In the genomic region with DNA sequence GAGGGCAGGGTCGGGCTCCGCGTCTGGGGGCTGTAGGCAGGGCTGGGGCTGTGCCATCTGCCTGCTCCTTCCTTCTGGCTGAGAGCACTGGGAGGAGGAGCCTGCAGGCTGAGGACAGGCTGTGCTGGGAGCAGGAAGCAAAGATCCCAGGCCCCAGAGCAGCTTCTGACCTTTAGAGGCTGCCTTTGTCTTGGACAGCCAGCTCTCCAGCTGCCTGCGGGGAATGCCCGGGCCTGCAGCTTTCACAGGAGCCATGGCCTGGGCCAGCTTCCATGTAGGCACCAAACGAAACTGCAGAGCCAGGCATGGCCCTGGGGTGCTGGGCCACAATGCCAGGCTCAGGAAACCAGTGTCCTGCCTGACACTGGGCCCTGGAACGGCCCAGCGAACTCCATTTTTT, we compare ENCODE assay signal across 9 cellular contexts.
A peak's percentile ranks its signal among the peaks of the same experiment; 100 is the strongest.
DNase-seq lines count a peak whose midpoint lies in the region; ATAC-seq, FAIRE-seq and TF ChIP-seq lines count a peak whose summit lies in the region.
"Had no signal": no experiment of that assay in that cellular context is flagged by ENCODE, and none has a peak within 500 bp of the region (broad histone marks: within the 10 kb centered on the region; RNA-seq: fewer than 3 reads in every experiment).

No MANE protein-coding gene starts in this region.

- TF ChIP-seq CTCF in WERI-Rb-1 (IDR thresholded peaks at IDR 0.05; ENCODE audit: low read depth, low read length): no peak
- TF ChIP-seq CTCF in pancreas (IDR thresholded peaks at IDR 0.05): no peak

- H3K27me3 ChIP-seq in WERI-Rb-1 (ENCODE audit: insufficient read depth, low read depth, severe bottlenecking) (no peaks in the 10 kb centered on the region), pancreas (no peaks in the 10 kb centered on the region)

- 48 to 51% methylated on average over 8 of the region's 8 CpGs for WGBS in pancreas, 2 donors

- H3K9me3 ChIP-seq in WERI-Rb-1 (ENCODE audit: severe bottlenecking) (no peaks in the 10 kb centered on the region), pancreas (no peaks in the 10 kb centered on the region)

- DNase-seq in C1 segment of cervical spinal cord (lab: John Stamatoyannopoulos, UW): peak; percentile 4 to 89 (median 58)
- DNase-seq in WERI-Rb-1: peak; percentile 52
- peak; percentile 91 for DNase-seq in Right ventricle myocardium superior
- DNase-seq in pancreas: peak in 4 of 6 donors; percentile 13 to 38 (median 28)
- DNase-seq in activated CD8-positive, alpha-beta memory T cell treated with anti-CD3 and anti-CD28 coated beads, Interleukin-2, amount 50 U/mL, for 4 hours: no peak
- no peak for DNase-seq in GF-D8 (lab: John Stamatoyannopoulos, UW)
- DNase-seq in activated effector memory CD4-positive, alpha-beta T cell treated with Interleukin-2 at 50 U/mL for 16 hours: no peak
- DNase-seq: DND-41 had no signal

- no peak overlapping the region for H3K4me3 ChIP-seq in WERI-Rb-1 (ENCODE audit: low read depth, low read length)
- H3K4me3 ChIP-seq in pancreas: no peak overlapping the region

- intact Hi-C loops in Right ventricle myocardium superior (cut with DNase I): no loop called here
- intact Hi-C loops in pancreas (cut with DNase I): no loop called here

- FAIRE-seq in pancreas (lab: Jason Lieb, UNC): no peak

- ATAC-seq in Right ventricle myocardium superior (ENCODE audit: poor library complexity): peak; percentile 96
- ATAC-seq in pancreas: peak in 3 of 4 donors; percentile 84 to 90 (median 87)
- no peak for ATAC-seq in HG03354 (IDR thresholded peaks at IDR 0.05; ENCODE audit: poor library complexity, severe bottlenecking, unreplicated experiment)

- H3K36me3 ChIP-seq in WERI-Rb-1 (no peaks in the 10 kb centered on the region; the same call in 1 of the 2 replicates), pancreas (no peaks in the 10 kb centered on the region)

- no peaks in the 10 kb centered on the region for H3K4me1 ChIP-seq in pancreas

- H3K27ac ChIP-seq in WERI-Rb-1: no peak overlapping the region; the same call in 1 of the 2 replicates
- peak overlapping the region in 2 of 4 donors; percentile 55 to 65 for H3K27ac ChIP-seq in pancreas

Comparison
In these comparisons a context has a peak if more than half of its experiments do, and no peak if none do; other contexts are left out.
1. DNase-seq: peak in C1 segment of cervical spinal cord (14 of 14), WERI-Rb-1 (single experiment), Right ventricle myocardium superior (single experiment) and pancreas (4 of 6); none in activated CD8-positive, alpha-beta memory T cell treated with anti-CD3 and anti-CD28 coated beads, Interleukin-2, amount 50 U/mL, for 4 hours (single experiment), GF-D8 (single experiment) and activated effector memory CD4-positive, alpha-beta T cell treated with Interleukin-2 at 50 U/mL for 16 hours (single experiment).